In genomic region chr6:108782231-108783041, GRCh38 we compare ENCODE assay signal across 7 cellular contexts.
DNase-seq lines count a peak whose midpoint lies in the region; ATAC-seq lines count a peak whose summit lies in the region.

No MANE protein-coding gene starts in this region.

- ATAC-seq in GM18519 (IDR thresholded peaks at IDR 0.05; ENCODE audit: low FRiP score, unreplicated experiment) = peak; percentile 46

- H3K27me3 Mint-ChIP-seq in activated naive CD4-positive, alpha-beta T cell treated with anti-CD3 and anti-CD28 coated beads, Interleukin-2, amount 10 ng/mL, durations not matched to agents 7 days and 5 days = peaks cover 60% of the 10 kb centered on the region

- no peaks in the 10 kb centered on the region for H3K36me3 Mint-ChIP-seq in activated naive CD4-positive, alpha-beta T cell treated with anti-CD3 and anti-CD28 coated beads, Interleukin-2, amount 10 ng/mL, durations not matched to agents 7 days and 5 days

- peak overlapping the region; percentile 57 for H3K4me2 ChIP-seq in Karpas-422 (ENCODE audit: low read depth, low read length, poor library complexity, severe bottlenecking)

- H3K9ac ChIP-seq in Karpas-422 (ENCODE audit: low read length) = peak overlapping the region; percentile 41; the same call in 1 of the 2 replicates
- peak overlapping the region; percentile 63 for H3K9ac ChIP-seq in SK-N-MC (ENCODE audit: insufficient read length)

- H3K4me3 ChIP-seq in Karpas-422 (ENCODE audit: low read length) (peak overlapping the region; percentile 43; the same call in 1 of the 2 replicates), SK-N-MC (peak overlapping the region; percentile 80)

- H3K27me3 ChIP-seq in Karpas-422 (ENCODE audit: low read length) = no peaks in the 10 kb centered on the region

- no peak overlapping the region for H3K27ac Mint-ChIP-seq in activated naive CD4-positive, alpha-beta T cell treated with anti-CD3 and anti-CD28 coated beads, Interleukin-2, amount 10 ng/mL, durations not matched to agents 7 days and 5 days

- no peaks in the 10 kb centered on the region for H3K9me2 ChIP-seq in Karpas-422 (replicated peaks; ENCODE audit: insufficient read depth, low read length)

- H3K4me1 Mint-ChIP-seq in activated naive CD4-positive, alpha-beta T cell treated with anti-CD3 and anti-CD28 coated beads, Interleukin-2, amount 10 ng/mL, durations not matched to agents 7 days and 5 days = peaks cover 13% of the 10 kb centered on the region

- no peak overlapping the region for H2AFZ ChIP-seq in Karpas-422 (ENCODE audit: low read length)

- H3K4me3 Mint-ChIP-seq in activated naive CD4-positive, alpha-beta T cell treated with anti-CD3 and anti-CD28 coated beads, Interleukin-2, amount 10 ng/mL, durations not matched to agents 7 days and 5 days = peak overlapping the region; percentile 69

- H4K20me1 ChIP-seq in Karpas-422 (ENCODE audit: insufficient read depth, low read depth, low read length) = no peaks in the 10 kb centered on the region

- H3K79me2 ChIP-seq in Karpas-422 (ENCODE audit: low read length) = no peaks in the 10 kb centered on the region

- DNase-seq in Karpas-422 (peak; percentile 90), SK-N-MC (ENCODE audit: low read depth, low spot score) (peak; percentile 50), glomerular endothelial cell (ENCODE audit: extremely low read depth, low read depth, low spot score) (peak; percentile 56), occipital lobe (lab: John Stamatoyannopoulos, UW) (peak; percentile 65), substantia nigra (lab: John Stamatoyannopoulos, UW) (peak in 45 of 49 donors; percentile 10 to 84 (median 64))
- peak; percentile 86 for DNase-seq in activated naive CD4-positive, alpha-beta T cell treated with anti-CD3 and anti-CD28 coated beads, Interleukin-2, amount 10 ng/mL, durations not matched to agents 7 days and 5 days

- CTCF ChIA-PET in activated naive CD4-positive, alpha-beta T cell treated with anti-CD3 and anti-CD28 coated beads, Interleukin-2, amount 10 ng/mL, durations not matched to agents 7 days and 5 days (lab: Charles Lee) = interaction anchor here (0.6 to 3.2 kb wide), 8 partner anchors 14 to 263 kb away, joined by 3 to 23 read pairs (median 4); no protein-coding TSS in a partner anchor

- H3K9me3 ChIP-seq in Karpas-422 (ENCODE audit: low read length) (no peaks in the 10 kb centered on the region), SK-N-MC (ENCODE audit: low read depth, low read length) (no peaks in the 10 kb centered on the region)

- no peak overlapping the region for H3K27ac ChIP-seq in Karpas-422 (ENCODE audit: low read length)
- H3K27ac ChIP-seq in SK-N-MC = no peak overlapping the region
- no peak overlapping the region for H3K27ac ChIP-seq in substantia nigra (ENCODE audit: low read depth, low read length, poor library complexity, severe bottlenecking)

- peaks cover 41% of the 10 kb centered on the region for H3K4me1 ChIP-seq in Karpas-422 (ENCODE audit: low read length)

- H3K36me3 ChIP-seq in Karpas-422 (ENCODE audit: insufficient read depth, low read length) = no peaks in the 10 kb centered on the region
- H3K36me3 ChIP-seq in SK-N-MC (ENCODE audit: insufficient read depth, low read length) = no peaks in the 10 kb centered on the region

- no peaks in the 10 kb centered on the region for H3K9me3 Mint-ChIP-seq in activated naive CD4-positive, alpha-beta T cell treated with anti-CD3 and anti-CD28 coated beads, Interleukin-2, amount 10 ng/mL, durations not matched to agents 7 days and 5 days
